Comparison of ENCODE assay signal across 1 cellular context in the genomic region with DNA sequence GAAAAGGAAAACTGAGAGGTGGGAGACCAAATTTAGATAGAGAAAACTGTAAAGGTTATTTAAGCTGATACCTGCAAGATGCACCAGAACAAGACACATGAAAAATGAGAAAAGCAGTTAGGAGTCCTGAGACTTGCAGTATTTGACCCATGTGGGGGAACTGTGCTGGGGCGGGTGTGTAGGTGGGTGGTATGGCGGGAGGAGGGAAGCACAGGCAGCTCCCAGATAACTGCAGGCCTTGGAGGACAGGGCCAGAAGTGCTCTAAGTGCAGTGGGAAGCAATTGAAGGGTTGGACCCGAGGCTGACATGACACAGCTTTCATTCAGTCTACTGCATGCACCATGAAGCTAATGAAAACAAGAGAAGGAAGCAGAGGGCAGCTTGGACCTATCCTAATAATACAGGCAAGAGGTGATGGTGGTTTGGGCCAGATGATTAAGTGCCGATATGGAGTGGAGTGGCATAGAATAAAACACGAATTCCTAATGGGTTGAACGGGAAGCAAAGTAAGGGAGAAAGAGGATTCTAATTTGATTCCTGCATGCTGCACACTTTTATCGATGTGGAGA.
TF ChIP-seq lines count a peak whose summit lies in the region.

No MANE protein-coding gene starts in this region.

TF ChIP-seq in SK-N-SH, 30 proteins besides CTCF, POLR2A, EP300 and RAD21 (continued from another document):
- TF ChIP-seq NRF1 (IDR thresholded peaks at IDR 0.05; ENCODE audit: low read depth, low read length) = no peak
- TF ChIP-seq YY1 (IDR thresholded peaks at IDR 0.05; ENCODE audit: low read depth) = no peak
- TF ChIP-seq, protein P1, sequence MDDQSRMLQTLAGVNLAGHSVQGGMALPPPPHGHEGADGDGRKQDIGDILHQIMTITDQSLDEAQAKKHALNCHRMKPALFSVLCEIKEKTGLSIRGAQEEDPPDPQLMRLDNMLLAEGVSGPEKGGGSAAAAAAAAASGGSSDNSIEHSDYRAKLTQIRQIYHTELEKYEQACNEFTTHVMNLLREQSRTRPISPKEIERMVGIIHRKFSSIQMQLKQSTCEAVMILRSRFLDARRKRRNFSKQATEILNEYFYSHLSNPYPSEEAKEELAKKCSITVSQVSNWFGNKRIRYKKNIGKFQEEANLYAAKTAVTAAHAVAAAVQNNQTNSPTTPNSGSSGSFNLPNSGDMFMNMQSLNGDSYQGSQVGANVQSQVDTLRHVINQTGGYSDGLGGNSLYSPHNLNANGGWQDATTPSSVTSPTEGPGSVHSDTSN (IDR thresholded peaks at IDR 0.05) = no peak
- TF ChIP-seq FOXM1 (IDR thresholded peaks at IDR 0.05; ENCODE audit: low read depth) = no peak
- TF ChIP-seq, protein P2, sequence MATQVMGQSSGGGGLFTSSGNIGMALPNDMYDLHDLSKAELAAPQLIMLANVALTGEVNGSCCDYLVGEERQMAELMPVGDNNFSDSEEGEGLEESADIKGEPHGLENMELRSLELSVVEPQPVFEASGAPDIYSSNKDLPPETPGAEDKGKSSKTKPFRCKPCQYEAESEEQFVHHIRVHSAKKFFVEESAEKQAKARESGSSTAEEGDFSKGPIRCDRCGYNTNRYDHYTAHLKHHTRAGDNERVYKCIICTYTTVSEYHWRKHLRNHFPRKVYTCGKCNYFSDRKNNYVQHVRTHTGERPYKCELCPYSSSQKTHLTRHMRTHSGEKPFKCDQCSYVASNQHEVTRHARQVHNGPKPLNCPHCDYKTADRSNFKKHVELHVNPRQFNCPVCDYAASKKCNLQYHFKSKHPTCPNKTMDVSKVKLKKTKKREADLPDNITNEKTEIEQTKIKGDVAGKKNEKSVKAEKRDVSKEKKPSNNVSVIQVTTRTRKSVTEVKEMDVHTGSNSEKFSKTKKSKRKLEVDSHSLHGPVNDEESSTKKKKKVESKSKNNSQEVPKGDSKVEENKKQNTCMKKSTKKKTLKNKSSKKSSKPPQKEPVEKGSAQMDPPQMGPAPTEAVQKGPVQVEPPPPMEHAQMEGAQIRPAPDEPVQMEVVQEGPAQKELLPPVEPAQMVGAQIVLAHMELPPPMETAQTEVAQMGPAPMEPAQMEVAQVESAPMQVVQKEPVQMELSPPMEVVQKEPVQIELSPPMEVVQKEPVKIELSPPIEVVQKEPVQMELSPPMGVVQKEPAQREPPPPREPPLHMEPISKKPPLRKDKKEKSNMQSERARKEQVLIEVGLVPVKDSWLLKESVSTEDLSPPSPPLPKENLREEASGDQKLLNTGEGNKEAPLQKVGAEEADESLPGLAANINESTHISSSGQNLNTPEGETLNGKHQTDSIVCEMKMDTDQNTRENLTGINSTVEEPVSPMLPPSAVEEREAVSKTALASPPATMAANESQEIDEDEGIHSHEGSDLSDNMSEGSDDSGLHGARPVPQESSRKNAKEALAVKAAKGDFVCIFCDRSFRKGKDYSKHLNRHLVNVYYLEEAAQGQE (IDR thresholded peaks at IDR 0.05; ENCODE audit: low read depth, low read length) = no peak
- no peak for TF ChIP-seq FOXJ3 (CRISPR knock-in tag; IDR thresholded peaks at IDR 0.05)
- TF ChIP-seq, protein P3, sequence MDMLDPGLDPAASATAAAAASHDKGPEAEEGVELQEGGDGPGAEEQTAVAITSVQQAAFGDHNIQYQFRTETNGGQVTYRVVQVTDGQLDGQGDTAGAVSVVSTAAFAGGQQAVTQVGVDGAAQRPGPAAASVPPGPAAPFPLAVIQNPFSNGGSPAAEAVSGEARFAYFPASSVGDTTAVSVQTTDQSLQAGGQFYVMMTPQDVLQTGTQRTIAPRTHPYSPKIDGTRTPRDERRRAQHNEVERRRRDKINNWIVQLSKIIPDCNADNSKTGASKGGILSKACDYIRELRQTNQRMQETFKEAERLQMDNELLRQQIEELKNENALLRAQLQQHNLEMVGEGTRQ (IDR thresholded peaks at IDR 0.05; ENCODE audit: borderline replicate concordance, low read depth, low read length) = no peak
